Comparison of ENCODE assay signal across 8 cellular contexts in genomic region chr11:35145249-35145648, GRCh38. TPM values are rescaled to one million over a fixed set of nuclear protein-coding genes. Genes with fewer than 3 reads are reported as not detected.
DNase-seq lines count a peak whose midpoint lies in the region; ATAC-seq and TF ChIP-seq lines count a peak whose summit lies in the region.

No MANE protein-coding gene starts in this region.

- no peak overlapping the region for H3K27ac ChIP-seq in WERI-Rb-1

- H3K4me3 Mint-ChIP-seq in T-helper 17 cell (peak overlapping the region; percentile 99), glutamatergic neuron (ENCODE audit: unreplicated experiment) (no peak overlapping the region)

- H3K4me1 Mint-ChIP-seq in T-helper 17 cell: peaks cover 78% of the 10 kb centered on the region
- no peaks in the 10 kb centered on the region for H3K4me1 Mint-ChIP-seq in glutamatergic neuron (ENCODE audit: low read depth, unreplicated experiment)

- peak; percentile 79 for DNase-seq in AG08395 (ENCODE audit: low spot score)
- DNase-seq in T-helper 17 cell: no peak
- DNase-seq in left colon: peak; percentile 40 to 48
- DNase-seq in WERI-Rb-1: no peak
- DNase-seq in inferior parietal cortex (ENCODE audit: extremely low spot score): no peak
- no peak for DNase-seq in glutamatergic neuron

- H3K9me3 ChIP-seq in T-helper 17 cell (ENCODE audit: control insufficient read depth, low read length, poor library complexity, severe bottlenecking) (peaks cover 6% of the 10 kb centered on the region), WERI-Rb-1 (ENCODE audit: severe bottlenecking) (no peaks in the 10 kb centered on the region)

- intact Hi-C loops in left colon (cut with DNase I, micrococcal nuclease): no loop called here

- H3K27ac Mint-ChIP-seq in T-helper 17 cell: peak overlapping the region; percentile 99
- H3K27ac Mint-ChIP-seq in glutamatergic neuron (ENCODE audit: unreplicated experiment): no peak overlapping the region

- no peak overlapping the region for H3K4me3 ChIP-seq in WERI-Rb-1 (ENCODE audit: low read depth, low read length)

- no peak for TF ChIP-seq CTCF in WERI-Rb-1 (IDR thresholded peaks at IDR 0.05; ENCODE audit: low read depth, low read length)
- TF ChIP-seq CTCF in glutamatergic neuron (IDR thresholded peaks at IDR 0.05; ENCODE audit: partially characterized antibody, unreplicated experiment): no peak

- ATAC-seq in GM18520 (IDR thresholded peaks at IDR 0.05; ENCODE audit: unreplicated experiment): peak; percentile 44
- peak; percentile 68 for ATAC-seq in HG02943 (IDR thresholded peaks at IDR 0.05; ENCODE audit: low read depth, unreplicated experiment)
- ATAC-seq in T-helper 17 cell: no peak
- no peak for ATAC-seq in left colon

- H3K27me3 Mint-ChIP-seq in T-helper 17 cell: no peaks in the 10 kb centered on the region
- peaks cover 8% of the 10 kb centered on the region for H3K27me3 Mint-ChIP-seq in glutamatergic neuron (ENCODE audit: unreplicated experiment)

- H3K36me3 Mint-ChIP-seq in T-helper 17 cell (ENCODE audit: low read depth) (peaks cover 22% of the 10 kb centered on the region), glutamatergic neuron (ENCODE audit: unreplicated experiment) (no peaks in the 10 kb centered on the region)

- no peaks in the 10 kb centered on the region for H3K9me3 Mint-ChIP-seq in glutamatergic neuron (ENCODE audit: unreplicated experiment)

- H3K27me3 ChIP-seq in WERI-Rb-1 (ENCODE audit: insufficient read depth, low read depth, severe bottlenecking): no peaks in the 10 kb centered on the region

- H3K36me3 ChIP-seq in WERI-Rb-1: no peaks in the 10 kb centered on the region

RNA-seq across cellular contexts. Expression of gene CD44, which starts 6.3 kb away (rescaled TPM):
- total RNA-seq in T-helper 17 cell (1,000 to 10,000 TPM; 1,118 to 1,497 TPM), left colon (100 to 1,000 TPM in 1 of 2 donors, 10 to 100 TPM in 1; 99.1 to 107 TPM), glutamatergic neuron (ENCODE audit: unreplicated experiment) (0.71 TPM)

Comparison
In these comparisons a context has a peak if more than half of its experiments do, and no peak if none do; other contexts are left out.
1. DNase-seq: peak in AG08395 (single experiment) and left colon (2 of 2); none in T-helper 17 cell (0 of 3), WERI-Rb-1 (single experiment), inferior parietal cortex (single experiment) and glutamatergic neuron (single experiment).
2. ATAC-seq: peak in GM18520 (single experiment) and HG02943 (single experiment); none in T-helper 17 cell (single experiment) and left colon (single experiment).
3. RNA of gene CD44, which starts 6.3 kb away (total RNA-seq): 1,118 to 1,497 TPM in T-helper 17 cell and 99.1 to 107 TPM in left colon; 0.71 TPM in glutamatergic neuron (single experiment); every median in the first group is over 10 times any median in the second.